ENCODE assay signal across 1 cellular context in genomic region chr11:78139422-78140391, GRCh38.
TF ChIP-seq lines count a peak whose summit lies in the region.

TSS of gene ALG8 (minus strand) at chr11:78139626. CDS start at chr11:78139588, 38 bp downstream.

TF ChIP-seq in HepG2, 621 proteins besides CTCF, POLR2A, EP300 and RAD21 (continued from another document and continues in another):
- no peak; the same call in 1 of the 2 replicates for TF ChIP-seq PATZ1 (CRISPR knock-in tag; IDR thresholded peaks at IDR 0.05)
- TF ChIP-seq ZMYM3 (CRISPR knock-in tag; IDR thresholded peaks at IDR 0.05): no peak; the same call in 1 of the 2 replicates
- TF ChIP-seq IRF9 (CRISPR knock-in tag; IDR thresholded peaks at IDR 0.05; ENCODE audit: borderline replicate concordance): no peak
- 0 out of 2 replicates have a peak, but pooled peaks have one; percentile 12 for TF ChIP-seq RERE (CRISPR knock-in tag; IDR thresholded peaks at IDR 0.05; ENCODE audit: low read depth)
- TF ChIP-seq NKX3-1 (CRISPR knock-in tag; IDR thresholded peaks at IDR 0.05): peak; percentile 60; the same call in 1 of the 2 replicates
- peak; percentile 71; the same call in 1 of the 2 replicates for TF ChIP-seq ZNF431 (CRISPR knock-in tag; IDR thresholded peaks at IDR 0.05; ENCODE audit: borderline replicate concordance, low read depth)
- TF ChIP-seq ZSCAN25 (CRISPR knock-in tag; IDR thresholded peaks at IDR 0.05): no peak
- peak in 1 of 2 experiments; percentile 10; a peak in 1 of 4 replicates for TF ChIP-seq REST (IDR thresholded peaks at IDR 0.05; ENCODE audit: borderline replicate concordance in 1 of 2, low read depth in 1 of 2, low read length in 2 of 2)
- peak; percentile 65; the same call in 1 of the 2 replicates for TF ChIP-seq KLF13 (CRISPR knock-in tag; IDR thresholded peaks at IDR 0.05)
- TF ChIP-seq U2AF1 (optimal IDR thresholded peaks at IDR 0.05; ENCODE audit: low read depth, low read length): no peak
- TF ChIP-seq PTBP1 (IDR thresholded peaks at IDR 0.05; ENCODE audit: low read depth, low read length, poor library complexity, severe bottlenecking): peak; percentile 44
- no peak for TF ChIP-seq NONO (IDR thresholded peaks at IDR 0.05)
- peak; percentile 85 for TF ChIP-seq NONO (CRISPR knock-in tag; conservative IDR thresholded peaks at IDR 0.05)
- no peak for TF ChIP-seq TCF7L2 (IDR thresholded peaks at IDR 0.05; ENCODE audit: low read depth, low read length)
- 0 out of 2 replicates have a peak, but pooled peaks have one; percentile 44 for TF ChIP-seq AHR (CRISPR knock-in tag; IDR thresholded peaks at IDR 0.05)
- no peak for TF ChIP-seq ZNF770 (CRISPR knock-in tag; IDR thresholded peaks at IDR 0.05)
- no peak for TF ChIP-seq ZFAT (CRISPR knock-in tag; conservative IDR thresholded peaks at IDR 0.05)
- no peak for TF ChIP-seq ZHX1 (CRISPR knock-in tag; IDR thresholded peaks at IDR 0.05; ENCODE audit: low read depth)
- TF ChIP-seq ZC3H13 (CRISPR knock-in tag; IDR thresholded peaks at IDR 0.05): peak; percentile 92; the same call in 1 of the 2 replicates
- no peak for TF ChIP-seq SP5 (CRISPR knock-in tag; IDR thresholded peaks at IDR 0.05; ENCODE audit: borderline replicate concordance, low read depth)
- no peak for TF ChIP-seq SRSF9 (IDR thresholded peaks at IDR 0.05; ENCODE audit: borderline replicate concordance, insufficient read depth, low read depth, low read length, poor library complexity, severe bottlenecking)
- TF ChIP-seq YEATS4 (CRISPR knock-in tag; IDR thresholded peaks at IDR 0.05; ENCODE audit: borderline replicate concordance): peak; percentile 95
- 0 out of 2 replicates have a peak, but pooled peaks have one; percentile 80 for TF ChIP-seq ZBTB7A (CRISPR knock-in tag; IDR thresholded peaks at IDR 0.05)
- TF ChIP-seq SP4 (CRISPR knock-in tag; IDR thresholded peaks at IDR 0.05): no peak
- peak; percentile 64 for TF ChIP-seq ZNF407 (CRISPR knock-in tag; IDR thresholded peaks at IDR 0.05; ENCODE audit: not compliant biosample characterization)
- no peak for TF ChIP-seq SMARCE1 (IDR thresholded peaks at IDR 0.05; ENCODE audit: borderline replicate concordance)
- TF ChIP-seq CENPX (CRISPR knock-in tag; IDR thresholded peaks at IDR 0.05): no peak
